ENCODE assay signal across 25 cellular contexts in the genomic region with DNA sequence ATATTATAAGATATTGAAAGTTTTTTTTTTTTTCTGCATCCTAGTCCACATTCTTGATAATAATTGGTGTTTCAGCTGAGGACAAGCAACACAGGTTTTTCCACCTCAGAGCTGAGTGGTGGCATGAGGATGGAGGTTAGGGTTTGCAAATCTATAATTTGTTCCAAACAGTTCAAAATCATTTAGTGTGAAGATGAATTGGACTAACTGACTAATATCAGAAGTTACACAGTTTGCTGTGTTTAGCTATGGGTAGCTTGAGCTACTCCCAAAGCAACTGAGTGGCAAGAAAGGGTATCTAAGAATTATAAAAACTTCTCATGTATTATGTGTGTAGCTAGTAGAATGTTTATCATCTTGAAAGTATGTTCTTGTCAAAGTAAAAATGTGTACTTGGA.
"Had no signal": no experiment of that assay in that cellular context is flagged by ENCODE, and none has a peak within 500 bp of the region (broad histone marks: within the 10 kb centered on the region; RNA-seq: fewer than 3 reads in every experiment).

No MANE protein-coding gene starts in this region.

- H3K27me3 ChIP-seq: MG63, Peyer's patch, SJSA1 had no signal

- ATAC-seq: HepG2, K562, Right ventricle myocardium inferior had no signal

- H3K4me2 ChIP-seq: KMS-11 had no signal

- H3K9me3 ChIP-seq: MG63, Peyer's patch, SJSA1 had no signal

- FAIRE-seq: HepG2, K562 had no signal

- H3K4me3 ChIP-seq: K562, MG63, Peyer's patch, SJSA1, SK-N-MC had no signal

- H3K27ac ChIP-seq: KMS-11, Peyer's patch, SJSA1, SK-N-MC had no signal

- H3K27ac Mint-ChIP-seq: IgD-negative memory B cell had no signal

- DNase-seq: MG63, NCI-H1092, NCI-H1105 treated with DMSO at 0.1 percent for 48 hours, NCI-H1417 treated with DMSO at 0.1 percent for 48 hours, NCI-H146, NCI-H1694 treated with DMSO at 0.1 percent for 48 hours, NCI-H1930, NCI-H2081, NCI-H2107, NCI-H2171, NCI-H226, NCI-H446, NCI-H510A, NCI-H524 treated with DMSO at 0.1 percent for 48 hours, NCI-H69, NCI-H774, Peyer's patch, SHP77 treated with DMSO at 0.1 percent for 48 hours had no signal

- H3K27me3 Mint-ChIP-seq: IgD-negative memory B cell had no signal

- H3K4me3 Mint-ChIP-seq: IgD-negative memory B cell had no signal

- H3K9me3 Mint-ChIP-seq: IgD-negative memory B cell had no signal

- H3K4me1 ChIP-seq: Peyer's patch had no signal
